ENCODE assay signal across 1 cellular context in genomic region chr1:47865881-47866535, GRCh38.
TF ChIP-seq lines count a peak whose summit lies in the region.

No MANE protein-coding gene starts in this region.

TF ChIP-seq in HepG2, 621 proteins besides CTCF, POLR2A, EP300 and RAD21 (continued from another document):
- TF ChIP-seq KIAA2018 (CRISPR knock-in tag; IDR thresholded peaks at IDR 0.05; ENCODE audit: borderline replicate concordance) (no peak), ZNF547 (CRISPR knock-in tag; IDR thresholded peaks at IDR 0.05) (no peak), ZBTB43 (CRISPR knock-in tag; conservative IDR thresholded peaks at IDR 0.05) (peak; percentile 72), RNF2 (conservative IDR thresholded peaks at IDR 0.05; ENCODE audit: low read depth) (no peak), ZNF281 (CRISPR knock-in tag; IDR thresholded peaks at IDR 0.05; ENCODE audit: borderline replicate concordance) (peak; percentile 43; the same call in 1 of the 2 replicates), ZC3H13 (CRISPR knock-in tag; IDR thresholded peaks at IDR 0.05) (no peak), ZNF839 (CRISPR knock-in tag; IDR thresholded peaks at IDR 0.05; ENCODE audit: borderline replicate concordance) (no peak), ZNF616 (CRISPR knock-in tag; IDR thresholded peaks at IDR 0.05; ENCODE audit: low read depth) (no peak), ZBTB26 (CRISPR knock-in tag; IDR thresholded peaks at IDR 0.05; ENCODE audit: borderline replicate concordance) (peak; percentile 47; the same call in 1 of the 2 replicates), GLI4 (CRISPR knock-in tag; IDR thresholded peaks at IDR 0.05; ENCODE audit: borderline replicate concordance) (no peak), ZNF777 (CRISPR knock-in tag; IDR thresholded peaks at IDR 0.05) (0 out of 2 replicates have a peak, but pooled peaks have one; percentile 5), ZSCAN31 (CRISPR knock-in tag; IDR thresholded peaks at IDR 0.05; ENCODE audit: low read depth) (0 out of 2 replicates have a peak, but pooled peaks have one; percentile 43), ZNF788 (CRISPR knock-in tag; IDR thresholded peaks at IDR 0.05; ENCODE audit: borderline replicate concordance) (no peak), ELF1 (CRISPR knock-in tag; IDR thresholded peaks at IDR 0.05) (peak; percentile 38), ZNF672 (CRISPR knock-in tag; IDR thresholded peaks at IDR 0.05) (no peak)
